ENCODE assay signal across 16 cellular contexts in the genomic region with DNA sequence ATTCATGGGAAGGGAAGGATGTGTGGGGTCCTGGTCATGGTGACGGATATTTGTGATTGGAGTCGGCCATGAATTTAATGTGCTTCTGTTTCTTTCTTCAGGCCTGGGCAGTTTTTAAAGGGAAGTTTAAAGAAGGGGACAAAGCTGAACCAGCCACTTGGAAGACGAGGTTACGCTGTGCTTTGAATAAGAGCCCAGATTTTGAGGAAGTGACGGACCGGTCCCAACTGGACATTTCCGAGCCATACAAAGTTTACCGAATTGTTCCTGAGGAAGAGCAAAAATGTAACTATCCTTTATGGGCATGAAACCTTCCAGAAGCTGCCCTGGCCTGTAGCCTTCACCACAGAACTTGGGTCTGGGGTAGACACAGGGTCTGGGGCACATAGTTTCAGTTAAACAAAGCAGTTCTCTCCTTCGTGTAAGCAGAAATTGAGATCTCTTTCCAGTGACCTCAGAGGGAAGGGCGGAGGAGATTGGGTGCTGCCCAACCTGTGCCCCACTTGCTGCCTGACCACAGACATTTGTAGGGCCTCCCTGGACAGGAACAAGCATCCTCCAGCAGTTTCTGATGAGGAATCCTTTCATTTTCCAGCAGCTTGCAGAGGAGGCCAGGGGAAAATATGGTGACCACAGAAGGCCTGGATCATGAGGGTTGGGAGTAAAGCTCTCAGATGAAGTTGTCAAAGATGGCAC. TPM values are rescaled to one million over a fixed set of nuclear protein-coding genes. Genes with fewer than 3 reads are reported as not detected.
DNase-seq lines count a peak whose midpoint lies in the region; ATAC-seq, FAIRE-seq and TF ChIP-seq lines count a peak whose summit lies in the region.
"Had no signal": no experiment of that assay in that cellular context is flagged by ENCODE, and none has a peak within 500 bp of the region (broad histone marks: within the 10 kb centered on the region; RNA-seq: fewer than 3 reads in every experiment).

No MANE protein-coding gene starts in this region.

- no peak for DNase-seq in stimulated activated naive CD8-positive, alpha-beta T cell treated with anti-CD3 and anti-CD28 coated beads, Interleukin-15, Interleukin-2, amounts not matched to agents 100 U/mL and 50 U/mL, for 24 hours
- no peak for DNase-seq in K562 (ENCODE audit: extremely low read depth in 1 of 4, low spot score in 3 of 4)
- DNase-seq in esophagus squamous epithelium (lab: John Stamatoyannopoulos, UW), result no peak
- no peak for DNase-seq in NCI-H1417 (lab: John Stamatoyannopoulos, UW)
- DNase-seq: activated gamma-delta T cell; central memory CD4-positive, alpha-beta T cell; GM23248; left colon; PC-9; T-helper 2 cell; uterus had no signal

- H3K36me3 ChIP-seq in K562 (ENCODE audit: control insufficient read depth, insufficient read depth, low read length), result no peaks in the 10 kb centered on the region
- peaks cover 37 to 62% of the 10 kb centered on the region in 2 donors for H3K36me3 ChIP-seq in mucosa of rectum (ENCODE audit: control insufficient read depth in 2 of 2, insufficient read depth in 2 of 2, low read length in 2 of 2)
- peaks cover 0 to 4% (median 0%) of the 10 kb centered on the region in 3 donors for H3K36me3 ChIP-seq in esophagus squamous epithelium
- H3K36me3 ChIP-seq: uterus had no signal

- WGBS in K562 (ENCODE audit: insufficient coverage, low coverage, missing lambda C conversion rate), result 4% methylated on average over 10 of the region's 10 CpGs
- WGBS in esophagus squamous epithelium, 2 donors, result 68 to 74% methylated on average over 9 to 10 of the region's 10 CpGs

- H3K36me3 Mint-ChIP-seq in stimulated activated naive CD8-positive, alpha-beta T cell treated with anti-CD3 and anti-CD28 coated beads, Interleukin-15, Interleukin-2, amounts not matched to agents 100 ng/mL and 50 ng/mL, for 24 hours (ENCODE audit: low read depth), result peaks cover 93% of the 10 kb centered on the region

- no peaks in the 10 kb centered on the region for H3K9me3 Mint-ChIP-seq in stimulated activated naive CD8-positive, alpha-beta T cell treated with anti-CD3 and anti-CD28 coated beads, Interleukin-15, Interleukin-2, amounts not matched to agents 100 ng/mL and 50 ng/mL, for 24 hours

- no TSS peak for BruUV-seq in K562 (replicated peaks; lab: Mats Ljungman, UMichigan)

- no peaks in the 10 kb centered on the region for H3K9me1 ChIP-seq in K562 (ENCODE audit: control insufficient read depth, insufficient read depth, low read length)

- H3K79me2 ChIP-seq in K562 (ENCODE audit: control insufficient read depth, insufficient read depth, low read length), result no peaks in the 10 kb centered on the region

- no peak for TF ChIP-seq EP300 in K562 (IDR thresholded peaks at IDR 0.05; ENCODE audit: low read length)

- no peak overlapping the region for H3K9ac ChIP-seq in K562 (ENCODE audit: insufficient read depth in 1 of 2, low read depth in 2 of 2, low read length in 2 of 2)
- H3K9ac ChIP-seq in mucosa of rectum (ENCODE audit: low read depth in 1 of 2, low read length in 2 of 2), result no peak overlapping the region
- H3K9ac ChIP-seq: GM23248 had no signal

- H3K4me1 ChIP-seq in K562 (replicated peaks in 1 of 2; ENCODE audit: control insufficient read depth in 2 of 2, insufficient read depth in 2 of 2, low read length in 2 of 2), result no peaks in the 10 kb centered on the region
- H3K4me1 ChIP-seq in mucosa of rectum (ENCODE audit: control insufficient read depth in 2 of 2, insufficient read depth in 2 of 2, low read length in 2 of 2), result peaks cover 5 to 14% of the 10 kb centered on the region in 2 donors
- H3K4me1 ChIP-seq in esophagus squamous epithelium, result peaks cover 0 to 7% (median 4%) of the 10 kb centered on the region in 3 donors
- H3K4me1 ChIP-seq: uterus had no signal

- intact Hi-C loops in K562 (cut with micrococcal nuclease) (no loop called here), esophagus squamous epithelium (cut with DNase I) (no loop called here)

- in situ Hi-C loops in K562 (cut with MboI), result no loop called here

- no peak overlapping the region for H3K4me2 ChIP-seq in K562 (ENCODE audit: insufficient read depth, low read length)
- H3K4me2 ChIP-seq: PC-9 had no signal

- H3K4me3 ChIP-seq in K562 (no peak overlapping the region), mucosa of rectum (ENCODE audit: low read length in 2 of 2) (no peak overlapping the region), esophagus squamous epithelium (no peak overlapping the region)
- H3K4me3 ChIP-seq: GM23248, PC-9, uterus had no signal

- CTCF ChIA-PET in K562 (lab: Yijun Ruan, JAX; ENCODE audit: low intra/inter-chr PET ratio), result no interaction called here

- H3K27ac ChIP-seq in K562 (ENCODE audit: extremely low read depth, low read depth, low read length) (no peak overlapping the region), mucosa of rectum (ENCODE audit: low read depth in 2 of 2, low read length in 2 of 2) (peak overlapping the region; percentile 30 to 54), esophagus squamous epithelium (peak overlapping the region in 2 of 4 donors; percentile 9 to 56)
- H3K27ac ChIP-seq: GM23248, PC-9, uterus had no signal

- no peaks in the 10 kb centered on the region for H3K27me3 Mint-ChIP-seq in stimulated activated naive CD8-positive, alpha-beta T cell treated with anti-CD3 and anti-CD28 coated beads, Interleukin-15, Interleukin-2, amounts not matched to agents 100 ng/mL and 50 ng/mL, for 24 hours

- TF ChIP-seq POLR2A in K562 (conservative IDR thresholded peaks at IDR 0.05) (no peak), esophagus squamous epithelium (IDR thresholded peaks at IDR 0.05) (no peak)

- TF ChIP-seq RAD21 in K562 (CRISPR knock-in tag; conservative IDR thresholded peaks at IDR 0.05 in 1 of 2, IDR thresholded peaks at IDR 0.05 in 1 of 2), result no peak

- ATAC-seq in stimulated activated naive CD8-positive, alpha-beta T cell treated with anti-CD3 and anti-CD28 coated beads, Interleukin-15, Interleukin-2, amounts not matched to agents 100 U/mL and 50 U/mL, for 24 hours, result no peak
- ATAC-seq in K562, result no peak
- ATAC-seq in GM19467 (IDR thresholded peaks at IDR 0.05; ENCODE audit: unreplicated experiment), result no peak
- ATAC-seq in HG03457 (IDR thresholded peaks at IDR 0.05; ENCODE audit: unreplicated experiment), result no peak
- ATAC-seq: left colon had no signal

- peaks cover 90% of the 10 kb centered on the region for H3K4me1 Mint-ChIP-seq in stimulated activated naive CD8-positive, alpha-beta T cell treated with anti-CD3 and anti-CD28 coated beads, Interleukin-15, Interleukin-2, amounts not matched to agents 100 ng/mL and 50 ng/mL, for 24 hours (ENCODE audit: low read depth)

- no peaks in the 10 kb centered on the region for H3K9me3 ChIP-seq in K562 (replicated peaks; ENCODE audit: control insufficient read depth, insufficient read depth, low read depth, low read length)
- H3K9me3 ChIP-seq in mucosa of rectum (ENCODE audit: control insufficient read depth in 2 of 2, low read length in 2 of 2), result no peaks in the 10 kb centered on the region
- no peaks in the 10 kb centered on the region for H3K9me3 ChIP-seq in esophagus squamous epithelium
- H3K9me3 ChIP-seq: uterus had no signal

- H3K27ac Mint-ChIP-seq in stimulated activated naive CD8-positive, alpha-beta T cell treated with anti-CD3 and anti-CD28 coated beads, Interleukin-15, Interleukin-2, amounts not matched to agents 100 ng/mL and 50 ng/mL, for 24 hours, result peak overlapping the region; percentile 63

- FAIRE-seq in K562 (lab: Jason Lieb, UNC), result no peak
- FAIRE-seq: endothelial cell of umbilical vein had no signal

- H4K20me1 ChIP-seq in K562 (replicated peaks; ENCODE audit: control insufficient read depth, insufficient read depth, low read length), result peaks cover 5% of the 10 kb centered on the region; the same call in 1 of the 2 replicates

- no peak overlapping the region for H2AFZ ChIP-seq in K562 (ENCODE audit: low read depth, low read length)
- H2AFZ ChIP-seq: GM23248, PC-9 had no signal

- TF ChIP-seq CTCF in K562 (IDR thresholded peaks at IDR 0.05 in 2 of 3, conservative IDR thresholded peaks at IDR 0.05 in 1 of 3; ENCODE audit: insufficient read depth in 2 of 3, low read depth in 1 of 3, low read length in 3 of 3), result no peak
- no peak for TF ChIP-seq CTCF in esophagus squamous epithelium (IDR thresholded peaks at IDR 0.05)

- H3K27me3 ChIP-seq in K562 (ENCODE audit: control insufficient read depth in 2 of 2, insufficient read depth in 2 of 2, low read length in 2 of 2) (peaks cover 56 to 82% of the 10 kb centered on the region in 2 experiments), mucosa of rectum (ENCODE audit: control insufficient read depth in 2 of 2, insufficient read depth in 2 of 2, low read length in 2 of 2) (peaks cover 0 to under 1% of the 10 kb centered on the region in 2 donors), esophagus squamous epithelium (peaks cover 0 to 33% (median 0%) of the 10 kb centered on the region in 4 donors)
- H3K27me3 ChIP-seq: uterus had no signal

- H3K4me3 Mint-ChIP-seq in stimulated activated naive CD8-positive, alpha-beta T cell treated with anti-CD3 and anti-CD28 coated beads, Interleukin-15, Interleukin-2, amounts not matched to agents 100 ng/mL and 50 ng/mL, for 24 hours, result peak overlapping the region; percentile 15

- POLR2A ChIA-PET in K562 (lab: Yijun Ruan, JAX), result no interaction called here

RNA-seq across cellular contexts. Expression of a gene that starts 10.1 kb away (rescaled TPM):
- total RNA-seq in K562 (2011; cell fraction: chromatin; rRNA removed; ENCODE audit: low replicate concordance), result not detected in 2 replicates
- total RNA-seq in K562 (2011; cell fraction: nucleolus; rRNA removed), result not detected in 2 replicates
- not detected in 2 replicates for total RNA-seq in K562 (2011; cell fraction: nucleoplasm; rRNA removed)
- not detected in 2 replicates for total RNA-seq in K562 (2014; rRNA removed)
- total RNA-seq in K562 (2014; rRNA removed; fragmentation: Illumina TruSeq; extraction: Trizol), result not detected in 2 replicates
- not detected in 2 replicates for total RNA-seq in K562 (2015; rRNA removed; fragmentation: Illumina TruSeq; extraction: Trizol)
- 0.65 and 0.98 TPM in 2 replicates for total RNA-seq in K562 (2021)
- polyA plus RNA-seq in K562 (2011; rRNA removed), result not detected in 2 replicates
- polyA plus RNA-seq in K562 (2011; cell fraction: cytosol; rRNA removed), result not detected in 2 replicates
- polyA plus RNA-seq in K562 (2011; cell fraction: nucleus; rRNA removed), result not detected in 2 replicates
- polyA plus RNA-seq in K562 (2012), result not detected in 2 replicates
- polyA plus RNA-seq in K562 (2014; fragmentation: Illumina TruSeq; extraction: Trizol), result 0.07 TPM in 1 of 2 replicates, not detected in the other
- not detected for polyA plus RNA-seq in K562 (2014; fragmentation: Nextera tagmentation; extraction: Ambion mirVana)
- 0.01 and 0.03 TPM in 2 replicates for polyA plus RNA-seq in K562 (2014; rRNA removed)
- polyA minus RNA-seq in K562 (2011; rRNA and poly(A)+ RNA removed), result not detected in 2 replicates
- polyA minus RNA-seq in K562 (2011; cell fraction: cytosol; rRNA and poly(A)+ RNA removed), result not detected in 2 replicates
- polyA minus RNA-seq in K562 (2011; cell fraction: nucleus; rRNA and poly(A)+ RNA removed), result not detected in 2 replicates
- total RNA-seq in esophagus squamous epithelium, result 10 to 100 TPM in 1 of 4 donors, 1 to 10 TPM in 2, not detected in 1; 1.4 to 13.0 (median 8.8) TPM
- total RNA-seq: endothelial cell of umbilical vein, GM23248, PC-9 had no signal
- polyA plus RNA-seq: endothelial cell of umbilical vein had no signal
